In the genomic region with DNA sequence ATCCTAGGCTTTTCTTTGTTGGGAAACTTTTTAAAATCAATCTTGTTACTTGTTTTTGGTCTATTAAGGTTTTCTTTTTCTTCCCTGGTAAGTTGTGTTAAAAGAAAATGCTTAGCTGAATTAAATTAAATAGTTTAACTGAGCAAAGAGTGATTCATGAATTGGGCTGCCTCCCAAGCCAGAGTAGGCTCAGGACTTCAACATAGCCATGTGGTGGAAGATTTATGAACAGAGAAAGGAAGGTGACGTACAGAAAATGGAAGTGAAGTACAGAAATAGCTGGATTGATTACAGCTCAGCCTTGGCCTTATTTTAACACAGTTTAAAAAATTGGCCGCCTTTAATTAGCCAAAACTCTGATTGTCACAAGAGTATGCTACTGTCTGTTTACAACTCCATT, we compare ENCODE assay signal across 2 cellular contexts.
TF ChIP-seq lines count a peak whose summit lies in the region.

No MANE protein-coding gene starts in this region.

TF ChIP-seq in SK-N-SH treated with all-trans-retinoic acid at 6 μM for 48 hours, 23 proteins besides CTCF, POLR2A, EP300 and RAD21 (continued from another document):
- TF ChIP-seq CREB5 (CRISPR knock-in tag; IDR thresholded peaks at IDR 0.05; ENCODE audit: low read depth) (no peak), BACH2 (CRISPR knock-in tag; IDR thresholded peaks at IDR 0.05; ENCODE audit: borderline replicate concordance) (no peak), ARNTL (CRISPR knock-in tag; IDR thresholded peaks at IDR 0.05; ENCODE audit: borderline replicate concordance, low read depth) (no peak), TSHZ2 (CRISPR knock-in tag; IDR thresholded peaks at IDR 0.05) (no peak), CSDC2 (CRISPR knock-in tag; IDR thresholded peaks at IDR 0.05) (no peak), PATZ1 (CRISPR knock-in tag; IDR thresholded peaks at IDR 0.05; ENCODE audit: borderline replicate concordance) (no peak)

TF ChIP-seq in WTC11, 78 proteins besides CTCF, POLR2A, EP300 and RAD21 (continued from another document):
- TF ChIP-seq, protein P1, sequence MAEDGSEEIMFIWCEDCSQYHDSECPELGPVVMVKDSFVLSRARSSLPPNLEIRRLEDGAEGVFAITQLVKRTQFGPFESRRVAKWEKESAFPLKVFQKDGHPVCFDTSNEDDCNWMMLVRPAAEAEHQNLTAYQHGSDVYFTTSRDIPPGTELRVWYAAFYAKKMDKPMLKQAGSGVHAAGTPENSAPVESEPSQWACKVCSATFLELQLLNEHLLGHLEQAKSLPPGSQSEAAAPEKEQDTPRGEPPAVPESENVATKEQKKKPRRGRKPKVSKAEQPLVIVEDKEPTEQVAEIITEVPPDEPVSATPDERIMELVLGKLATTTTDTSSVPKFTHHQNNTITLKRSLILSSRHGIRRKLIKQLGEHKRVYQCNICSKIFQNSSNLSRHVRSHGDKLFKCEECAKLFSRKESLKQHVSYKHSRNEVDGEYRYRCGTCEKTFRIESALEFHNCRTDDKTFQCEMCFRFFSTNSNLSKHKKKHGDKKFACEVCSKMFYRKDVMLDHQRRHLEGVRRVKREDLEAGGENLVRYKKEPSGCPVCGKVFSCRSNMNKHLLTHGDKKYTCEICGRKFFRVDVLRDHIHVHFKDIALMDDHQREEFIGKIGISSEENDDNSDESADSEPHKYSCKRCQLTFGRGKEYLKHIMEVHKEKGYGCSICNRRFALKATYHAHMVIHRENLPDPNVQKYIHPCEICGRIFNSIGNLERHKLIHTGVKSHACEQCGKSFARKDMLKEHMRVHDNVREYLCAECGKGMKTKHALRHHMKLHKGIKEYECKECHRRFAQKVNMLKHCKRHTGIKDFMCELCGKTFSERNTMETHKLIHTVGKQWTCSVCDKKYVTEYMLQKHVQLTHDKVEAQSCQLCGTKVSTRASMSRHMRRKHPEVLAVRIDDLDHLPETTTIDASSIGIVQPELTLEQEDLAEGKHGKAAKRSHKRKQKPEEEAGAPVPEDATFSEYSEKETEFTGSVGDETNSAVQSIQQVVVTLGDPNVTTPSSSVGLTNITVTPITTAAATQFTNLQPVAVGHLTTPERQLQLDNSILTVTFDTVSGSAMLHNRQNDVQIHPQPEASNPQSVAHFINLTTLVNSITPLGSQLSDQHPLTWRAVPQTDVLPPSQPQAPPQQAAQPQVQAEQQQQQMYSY (CRISPR knock-in tag; IDR thresholded peaks at IDR 0.05), result no peak
- TF ChIP-seq ZNF138 (CRISPR knock-in tag; conservative IDR thresholded peaks at IDR 0.05) (no peak), ZNF281 (CRISPR knock-in tag; IDR thresholded peaks at IDR 0.05) (no peak), PRRX2 (CRISPR knock-in tag; IDR thresholded peaks at IDR 0.05) (no peak), ZNF219 (CRISPR knock-in tag; IDR thresholded peaks at IDR 0.05; ENCODE audit: borderline replicate concordance) (no peak), ZNF416 (CRISPR knock-in tag; IDR thresholded peaks at IDR 0.05) (no peak), ZNF423 (CRISPR knock-in tag; IDR thresholded peaks at IDR 0.05) (no peak), ZNF263 (CRISPR knock-in tag; IDR thresholded peaks at IDR 0.05; ENCODE audit: low read depth) (no peak), KAT7 (CRISPR knock-in tag; IDR thresholded peaks at IDR 0.05; ENCODE audit: borderline replicate concordance) (no peak), HMGA2 (CRISPR knock-in tag; IDR thresholded peaks at IDR 0.05) (no peak), CREM (CRISPR knock-in tag; IDR thresholded peaks at IDR 0.05) (no peak), ZNF121 (CRISPR knock-in tag; IDR thresholded peaks at IDR 0.05) (no peak), NR2C2 (CRISPR knock-in tag; IDR thresholded peaks at IDR 0.05) (no peak)
- TF ChIP-seq, protein P2, sequence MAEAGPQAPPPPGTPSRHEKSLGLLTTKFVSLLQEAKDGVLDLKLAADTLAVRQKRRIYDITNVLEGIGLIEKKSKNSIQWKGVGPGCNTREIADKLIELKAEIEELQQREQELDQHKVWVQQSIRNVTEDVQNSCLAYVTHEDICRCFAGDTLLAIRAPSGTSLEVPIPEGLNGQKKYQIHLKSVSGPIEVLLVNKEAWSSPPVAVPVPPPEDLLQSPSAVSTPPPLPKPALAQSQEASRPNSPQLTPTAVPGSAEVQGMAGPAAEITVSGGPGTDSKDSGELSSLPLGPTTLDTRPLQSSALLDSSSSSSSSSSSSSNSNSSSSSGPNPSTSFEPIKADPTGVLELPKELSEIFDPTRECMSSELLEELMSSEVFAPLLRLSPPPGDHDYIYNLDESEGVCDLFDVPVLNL (CRISPR knock-in tag; IDR thresholded peaks at IDR 0.05; ENCODE audit: borderline replicate concordance, low read depth), result no peak
- TF ChIP-seq, protein P3, sequence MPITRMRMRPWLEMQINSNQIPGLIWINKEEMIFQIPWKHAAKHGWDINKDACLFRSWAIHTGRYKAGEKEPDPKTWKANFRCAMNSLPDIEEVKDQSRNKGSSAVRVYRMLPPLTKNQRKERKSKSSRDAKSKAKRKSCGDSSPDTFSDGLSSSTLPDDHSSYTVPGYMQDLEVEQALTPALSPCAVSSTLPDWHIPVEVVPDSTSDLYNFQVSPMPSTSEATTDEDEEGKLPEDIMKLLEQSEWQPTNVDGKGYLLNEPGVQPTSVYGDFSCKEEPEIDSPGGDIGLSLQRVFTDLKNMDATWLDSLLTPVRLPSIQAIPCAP (CRISPR knock-in tag; IDR thresholded peaks at IDR 0.05), result no peak
